Comparison of ENCODE assay signal across 39 cellular contexts in the genomic region with DNA sequence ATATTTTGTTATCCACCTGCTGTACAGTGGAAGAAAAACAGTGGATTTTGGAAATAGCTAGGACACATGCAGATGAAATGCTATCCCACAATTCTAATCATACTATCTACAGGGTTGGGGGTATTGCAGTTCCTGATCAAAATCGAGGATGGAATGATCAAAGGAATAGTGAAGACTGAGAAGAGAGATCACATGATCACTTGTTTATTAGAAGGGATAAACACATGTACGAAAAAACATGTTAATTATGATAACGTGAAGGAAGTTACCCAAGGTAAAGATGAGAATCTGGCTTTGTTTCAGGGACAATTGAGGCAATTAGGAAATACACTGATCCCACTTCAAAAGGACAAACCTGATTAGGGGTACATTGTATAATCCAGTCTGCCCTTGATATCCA.
"Had no signal": no experiment of that assay in that cellular context is flagged by ENCODE, and none has a peak within 500 bp of the region (broad histone marks: within the 10 kb centered on the region; RNA-seq: fewer than 3 reads in every experiment).

No MANE protein-coding gene starts in this region.

- H3K27me3 ChIP-seq: adrenal gland, ascending aorta, body of pancreas, brain microvascular endothelial cell, breast epithelium had no signal

- H3K9me3 Mint-ChIP-seq: activated naive CD4-positive, alpha-beta T cell treated with anti-CD3 and anti-CD28 coated beads for 36 hours; activated naive CD4-positive, alpha-beta T cell treated with anti-CD3 and anti-CD28 coated beads, Interleukin-2, amount 10 ng/mL, durations not matched to agents 7 days and 5 days; activated naive CD4-positive, alpha-beta T cell treated with anti-CD3 and anti-CD28 coated beads, Interleukin-2, amount 50 U/mL, for 24 hours; activated naive CD4-positive, alpha-beta T cell treated with anti-CD3 and anti-CD28 coated beads, Interleukin-2, amount 50 U/mL, for 72 hours; activated naive CD8-positive, alpha-beta T cell treated with anti-CD3 and anti-CD28 coated beads for 36 hours; activated naive CD8-positive, alpha-beta T cell treated with anti-CD3 and anti-CD28 coated beads, Interleukin-2, amount 10 ng/mL, durations not matched to agents 7 days and 5 days; activated naive CD8-positive, alpha-beta T cell treated with anti-CD3 and anti-CD28 coated beads, Interleukin-2, amount 50 U/mL, for 24 hours; activated T-cell treated with anti-CD3 and anti-CD28 coated beads, Interleukin-2, amount 50 U/mL, for 24 hours; activated T-cell treated with anti-CD3 and anti-CD28 coated beads, Interleukin-2, amount 50 U/mL, for 72 hours; activated T-helper 1 cell treated with anti-CD3 and anti-CD28 coated beads, Interleukin-12 subunit alpha, Interleukin-12 subunit beta, Interleukin-2, Interleukin-4 antibody, amounts not matched to agents 30 ng/mL and 10 ng/mL and 1 ng/mL, durations not matched to agents 14 hours and 24 hours and 36 hours; activated T-helper 17 cell treated with anti-CD3 and anti-CD28 coated beads, Interleukin-2, amount 50 U/mL, for 72 hours; activated T-helper 2 cell treated with anti-CD3 and anti-CD28 coated beads, Interferon-gamma antibody, Interleukin-2, Interleukin-4, amounts not matched to agents 10 μg/mL and 5 μg/mL and 100 μg/mL, durations not matched to agents 14 hours and 24 hours and 36 hours; brain; central memory CD8-positive, alpha-beta T cell had no signal

- FAIRE-seq: astrocyte, bronchial epithelial cell had no signal

- H3K27me3 Mint-ChIP-seq: activated T-helper 17 cell treated with anti-CD3 and anti-CD28 coated beads, Interleukin-2, amount 50 U/mL, for 72 hours; brain had no signal

- H3K4me1 Mint-ChIP-seq: activated naive CD4-positive, alpha-beta T cell treated with anti-CD3 and anti-CD28 coated beads, Interleukin-2, amount 10 ng/mL, durations not matched to agents 7 days and 5 days; activated naive CD4-positive, alpha-beta T cell treated with anti-CD3 and anti-CD28 coated beads, Interleukin-2, amount 50 U/mL, for 24 hours; activated naive CD8-positive, alpha-beta T cell treated with anti-CD3 and anti-CD28 coated beads for 36 hours; activated naive CD8-positive, alpha-beta T cell treated with anti-CD3 and anti-CD28 coated beads, Interleukin-2, amount 10 ng/mL, durations not matched to agents 7 days and 5 days; activated naive CD8-positive, alpha-beta T cell treated with anti-CD3 and anti-CD28 coated beads, Interleukin-2, amount 50 U/mL, for 24 hours; activated T-helper 17 cell treated with anti-CD3 and anti-CD28 coated beads, Interleukin-2, amount 50 U/mL, for 72 hours; brain; central memory CD8-positive, alpha-beta T cell had no signal

- H3K4me3 Mint-ChIP-seq: activated naive CD4-positive, alpha-beta T cell treated with anti-CD3 and anti-CD28 coated beads for 36 hours; activated naive CD4-positive, alpha-beta T cell treated with anti-CD3 and anti-CD28 coated beads, Interleukin-2, amount 10 ng/mL, durations not matched to agents 7 days and 5 days; activated naive CD4-positive, alpha-beta T cell treated with anti-CD3 and anti-CD28 coated beads, Interleukin-2, amount 50 U/mL, for 24 hours; activated naive CD8-positive, alpha-beta T cell; activated naive CD8-positive, alpha-beta T cell treated with anti-CD3 and anti-CD28 coated beads for 36 hours; activated naive CD8-positive, alpha-beta T cell treated with anti-CD3 and anti-CD28 coated beads, Interleukin-2, amount 10 ng/mL, durations not matched to agents 7 days and 5 days; activated naive CD8-positive, alpha-beta T cell treated with anti-CD3 and anti-CD28 coated beads, Interleukin-2, amount 50 U/mL, for 24 hours; activated T-cell treated with anti-CD3 and anti-CD28 coated beads, Interleukin-2, amount 50 U/mL, for 24 hours; activated T-cell treated with anti-CD3 and anti-CD28 coated beads, Interleukin-2, amount 50 U/mL, for 72 hours; activated T-helper 1 cell treated with anti-CD3 and anti-CD28 coated beads, Interleukin-12 subunit alpha, Interleukin-12 subunit beta, Interleukin-2, Interleukin-4 antibody, amounts not matched to agents 30 ng/mL and 10 ng/mL and 1 ng/mL, durations not matched to agents 14 hours and 24 hours and 36 hours; activated T-helper 17 cell treated with anti-CD3 and anti-CD28 coated beads, Interleukin-2, amount 50 U/mL, for 72 hours; brain; central memory CD8-positive, alpha-beta T cell had no signal

- H3K27ac ChIP-seq: adrenal gland, ascending aorta, body of pancreas, brain microvascular endothelial cell, breast epithelium, cardiac muscle cell had no signal

- H3K9me3 ChIP-seq: adrenal gland, ascending aorta, body of pancreas, breast epithelium had no signal

- DNase-seq: activated effector memory CD4-positive, alpha-beta T cell treated with anti-CD3 and anti-CD28 coated beads, Interleukin-2, amount 50 U/mL, for 16 hours; activated effector memory CD4-positive, alpha-beta T cell treated with Interleukin-2 at 50 U/mL for 16 hours; activated gamma-delta T cell; activated gamma-delta T cell treated with Interleukin-2 at 50 U/mL for 16 hours; activated naive CD4-positive, alpha-beta T cell; activated naive CD4-positive, alpha-beta T cell treated with anti-CD3 and anti-CD28 coated beads for 36 hours; activated naive CD4-positive, alpha-beta T cell treated with anti-CD3 and anti-CD28 coated beads, Interleukin-2, amount 10 ng/mL, durations not matched to agents 7 days and 5 days; activated naive CD4-positive, alpha-beta T cell treated with anti-CD3 and anti-CD28 coated beads, Interleukin-2, amount 50 U/mL, for 16 hours; activated naive CD4-positive, alpha-beta T cell treated with Interleukin-2 at 50 U/mL for 16 hours; activated naive CD8-positive, alpha-beta T cell treated with anti-CD3 and anti-CD28 coated beads for 36 hours; activated naive CD8-positive, alpha-beta T cell treated with anti-CD3 and anti-CD28 coated beads, Interleukin-2, amount 10 ng/mL, durations not matched to agents 7 days and 5 days; activated naive CD8-positive, alpha-beta T cell treated with anti-CD3 and anti-CD28 coated beads, Interleukin-2, amount 50 U/mL, for 24 hours; activated T-cell treated with anti-CD3 and anti-CD28 coated beads, Interleukin-2, amount 50 U/mL, for 1 hour; activated T-cell treated with anti-CD3 and anti-CD28 coated beads, Interleukin-2, amount 50 U/mL, for 24 hours; activated T-cell treated with anti-CD3 and anti-CD28 coated beads, Interleukin-2, amount 50 U/mL, for 48 hours; activated T-cell treated with anti-CD3 and anti-CD28 coated beads, Interleukin-2, amount 50 U/mL, for 72 hours; adrenal gland; amniotic stem cell; amygdala; anterior cingulate cortex; aorta; body of pancreas; brain microvascular endothelial cell; caudate nucleus; central memory CD4-positive, alpha-beta T cell; cerebellar nuclear complex had no signal

- ATAC-seq: activated naive CD4-positive, alpha-beta T cell treated with anti-CD3 and anti-CD28 coated beads, Interleukin-2, amount 50 U/mL, for 72 hours; activated naive CD8-positive, alpha-beta T cell treated with anti-CD3 and anti-CD28 coated beads, Interleukin-2, amount 50 U/mL, for 24 hours; activated T-cell treated with anti-CD3 and anti-CD28 coated beads, Interleukin-2, amount 50 U/mL, for 72 hours; activated T-helper 17 cell treated with anti-CD3 and anti-CD28 coated beads, Interleukin-2, amount 50 U/mL, for 72 hours; body of pancreas had no signal

- H3K4me1 ChIP-seq: adrenal gland, ascending aorta, body of pancreas, breast epithelium had no signal

- H3K36me3 Mint-ChIP-seq: activated naive CD4-positive, alpha-beta T cell treated with anti-CD3 and anti-CD28 coated beads, Interleukin-2, amount 10 ng/mL, durations not matched to agents 7 days and 5 days; activated naive CD4-positive, alpha-beta T cell treated with anti-CD3 and anti-CD28 coated beads, Interleukin-2, amount 50 U/mL, for 24 hours; activated naive CD4-positive, alpha-beta T cell treated with anti-CD3 and anti-CD28 coated beads, Interleukin-2, amount 50 U/mL, for 72 hours; activated naive CD8-positive, alpha-beta T cell; activated naive CD8-positive, alpha-beta T cell treated with anti-CD3 and anti-CD28 coated beads for 36 hours; activated naive CD8-positive, alpha-beta T cell treated with anti-CD3 and anti-CD28 coated beads, Interleukin-2, amount 10 ng/mL, durations not matched to agents 7 days and 5 days; brain had no signal

- H3K36me3 ChIP-seq: adrenal gland, ascending aorta, brain microvascular endothelial cell, breast epithelium, cardiac muscle cell had no signal

- H3K4me3 ChIP-seq: adrenal gland, ascending aorta, body of pancreas, breast epithelium, cardiac muscle cell had no signal
